8 cellular contexts compared by ENCODE assay signal in the genomic region with DNA sequence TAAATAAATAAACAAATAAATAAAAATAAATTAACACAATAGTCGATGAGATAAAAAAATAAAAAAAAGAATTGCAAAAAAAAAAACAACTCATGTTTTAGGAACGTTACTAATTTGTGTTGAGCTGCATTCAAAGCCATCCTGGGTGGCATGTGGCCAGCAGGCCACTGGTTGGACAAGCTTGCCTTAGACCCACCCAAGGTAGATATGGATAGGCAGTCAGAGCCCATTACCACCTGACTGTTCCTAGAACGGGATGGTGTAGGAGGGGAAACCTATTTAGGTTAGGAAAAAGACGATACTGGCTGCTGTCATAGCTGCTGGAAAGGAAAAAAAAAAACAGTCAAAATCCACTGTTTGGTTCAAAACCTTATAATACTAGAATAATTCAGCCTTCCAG. TPM values are rescaled to one million over a fixed set of nuclear protein-coding genes. Genes with fewer than 3 reads are reported as not detected.
"Had no signal": no experiment of that assay in that cellular context is flagged by ENCODE, and none has a peak within 500 bp of the region (broad histone marks: within the 10 kb centered on the region; RNA-seq: fewer than 3 reads in every experiment).

No MANE protein-coding gene starts in this region.

- FAIRE-seq: H1, H54, HTR-8/SVneo had no signal

- DNase-seq: H9, HCEC 1CT, IMR-90 had no signal

- H3K4me3 ChIP-seq: GM23338 had no signal

RNA-seq across cellular contexts. Expression of a gene that starts 40.8 kb away (rescaled TPM):
- total RNA-seq: HT-29, IMR-90 had no signal
- polyA plus RNA-seq: IMR-90 had no signal
